Comparison of ENCODE assay signal across 17 cellular contexts in genomic region chr5:138936225-138936967, GRCh38.
DNase-seq lines count a peak whose midpoint lies in the region; ATAC-seq and TF ChIP-seq lines count a peak whose summit lies in the region.
"Had no signal": no experiment of that assay in that cellular context is flagged by ENCODE, and none has a peak within 500 bp of the region (broad histone marks: within the 10 kb centered on the region; RNA-seq: fewer than 3 reads in every experiment).

No MANE protein-coding gene starts in this region.

- no peak for TF ChIP-seq POLR2A in prostate gland (IDR thresholded peaks at IDR 0.05)

- H3K4me1 ChIP-seq in right atrium auricular region (peaks cover 0 to 15% of the 10 kb centered on the region in 2 donors), prostate gland (replicated peaks) (no peaks in the 10 kb centered on the region)

- H3K9me3 ChIP-seq in right atrium auricular region: no peaks in the 10 kb centered on the region
- no peaks in the 10 kb centered on the region for H3K9me3 ChIP-seq in prostate gland
- H3K9me3 ChIP-seq: ovary, thoracic aorta had no signal

- H3K4me1 Mint-ChIP-seq in brain: peaks cover 6% of the 10 kb centered on the region
- peaks cover 0 to 8% (median 7%) of the 10 kb centered on the region in 3 donors for H3K4me1 Mint-ChIP-seq in T-cell

- H3K4me3 ChIP-seq in right atrium auricular region (no peak overlapping the region), prostate gland (no peak overlapping the region)
- H3K4me3 ChIP-seq: ovary, thoracic aorta had no signal

- ATAC-seq in T-cell (replicated peaks in 1 of 4) (no peak), HG03442 (IDR thresholded peaks at IDR 0.05; ENCODE audit: unreplicated experiment) (no peak)
- ATAC-seq: PC-3 had no signal

- H3K36me3 Mint-ChIP-seq in brain (peaks cover 56% of the 10 kb centered on the region), T-cell (peaks cover 15% of the 10 kb centered on the region)

- no peaks in the 10 kb centered on the region for H3K27me3 ChIP-seq in right atrium auricular region
- H3K27me3 ChIP-seq in prostate gland (replicated peaks; ENCODE audit: insufficient read depth): no peaks in the 10 kb centered on the region
- H3K27me3 ChIP-seq: brain microvascular endothelial cell, ovary had no signal

- H3K27me3 Mint-ChIP-seq in brain (peaks cover 3% of the 10 kb centered on the region), T-cell (no peaks in the 10 kb centered on the region)

- H3K27ac ChIP-seq in right atrium auricular region (peak overlapping the region; percentile 30 to 61), prostate gland (no peak overlapping the region)
- H3K27ac ChIP-seq: brain microvascular endothelial cell, ovary, thoracic aorta, VCaP had no signal

- intact Hi-C loops in posterior vena cava (cut with DNase I) (no loop called here), prostate gland (cut with DNase I) (no loop called here)

- H3K9me3 Mint-ChIP-seq in brain (no peaks in the 10 kb centered on the region), T-cell (peaks cover 0 to 4% (median 0%) of the 10 kb centered on the region in 3 donors)

- WGBS in prostate gland: 78% methylated on average over 22 of the region's 22 CpGs

- POLR2A ChIA-PET in T-cell (lab: Charles Lee): interaction anchor here in 1 of 2 donors (1.0 kb wide), 1 partner anchor 914 kb away, joined by 7 read pairs; no protein-coding TSS in a partner anchor

- TF ChIP-seq CTCF in brain (conservative IDR thresholded peaks at IDR 0.05) (no peak), right atrium auricular region (IDR thresholded peaks at IDR 0.05) (no peak), prostate gland (IDR thresholded peaks at IDR 0.05) (no peak)

- H3K4me3 Mint-ChIP-seq in brain (no peak overlapping the region), T-cell (no peak overlapping the region)

- DNase-seq in EH (ENCODE audit: low read depth) (peak; percentile 24), right atrium auricular region (ENCODE audit: low spot score) (peak; percentile 58), posterior vena cava (ENCODE audit: low spot score) (peak; percentile 71), T-cell (no peak), prostate gland (ENCODE audit: low spot score) (no peak)
- DNase-seq in activated CD4-positive, alpha-beta T cell treated with anti-CD3 and anti-CD28 coated beads for 4 hours: no peak
- DNase-seq: activated naive CD4-positive, alpha-beta T cell; brain microvascular endothelial cell; effector memory CD4-positive, alpha-beta T cell; NCI-H187 treated with DMSO at 0.1 percent for 48 hours; NCI-H526 treated with DMSO at 0.1 percent for 48 hours; ovary; PC-3 had no signal

- H3K27ac Mint-ChIP-seq in brain (peak overlapping the region; percentile 5 to 92 (median 71)), T-cell (no peak overlapping the region)

- CTCF ChIA-PET in T-cell (lab: Charles Lee): no interaction called here

- H3K36me3 ChIP-seq in right atrium auricular region: peaks cover 42% of the 10 kb centered on the region
- peaks cover 0 to 11% of the 10 kb centered on the region in 2 donors for H3K36me3 ChIP-seq in prostate gland
- H3K36me3 ChIP-seq: ovary had no signal

Comparison
In these comparisons a context has a peak if more than half of its experiments do, and no peak if none do; other contexts are left out.
1. DNase-seq: peak in EH (single experiment), right atrium auricular region (single experiment) and posterior vena cava (single experiment); none in T-cell (0 of 34), prostate gland (single experiment) and activated CD4-positive, alpha-beta T cell treated with anti-CD3 and anti-CD28 coated beads for 4 hours (0 of 2).
2. H3K27ac Mint-ChIP-seq: peak in brain (5 of 5); none in T-cell (0 of 2).
3. H3K27ac ChIP-seq: peak in right atrium auricular region (2 of 2); none in prostate gland (0 of 2).